In genomic region chrX:73944582-73944947, GRCh38 we compare ENCODE assay signal across 8 cellular contexts.
DNase-seq lines count a peak whose midpoint lies in the region; TF ChIP-seq lines count a peak whose summit lies in the region.

No MANE protein-coding gene starts in this region.

- H3K9me3 ChIP-seq in Peyer's patch: no peaks in the 10 kb centered on the region
- no peaks in the 10 kb centered on the region for H3K9me3 ChIP-seq in osteoblast (ENCODE audit: low read depth, low read length)

- peaks cover 2% of the 10 kb centered on the region for H4K20me1 ChIP-seq in osteoblast (ENCODE audit: insufficient read depth, low read length)

- H3K4me3 ChIP-seq in Peyer's patch: peak overlapping the region; percentile 58 to 79 (median 68)
- peak overlapping the region; percentile 93 for H3K4me3 ChIP-seq in osteoblast (ENCODE audit: insufficient read depth, low read length)

- peak; percentile 47 for DNase-seq in NCI-H2227 (lab: John Stamatoyannopoulos, UW; ENCODE audit: unreplicated experiment)
- no peak for DNase-seq in NCI-H2227 treated with DMSO at 0.1 percent for 48 hours (lab: John Stamatoyannopoulos, UW)
- no peak for DNase-seq in Peyer's patch
- no peak for DNase-seq in epithelial cell of prostate (ENCODE audit: low read depth, low spot score)
- DNase-seq in osteoblast (ENCODE audit: insufficient read length, low spot score, missing footprints): peak; percentile 48
- DNase-seq in NCI-H1436 (lab: John Stamatoyannopoulos, UW): no peak
- DNase-seq in stimulated activated CD4-positive, alpha-beta T cell treated with anti-CD3 and anti-CD28 coated beads, Interleukin-2, amount 100 ng/mL, for 48 hours: no peak
- DNase-seq in SKM-1 treated with dmso at 0.1 percent for 144 hours (lab: John Stamatoyannopoulos, UW; ENCODE audit: unreplicated experiment): no peak

- H3K4me1 ChIP-seq in Peyer's patch: no peaks in the 10 kb centered on the region
- H3K4me1 ChIP-seq in osteoblast (ENCODE audit: insufficient read depth, low read length): peaks cover 5% of the 10 kb centered on the region

- H3K79me2 ChIP-seq in osteoblast (ENCODE audit: insufficient read depth, low read length): peaks cover 58% of the 10 kb centered on the region

- H3K4me2 ChIP-seq in osteoblast (ENCODE audit: insufficient read depth, low read length): peak overlapping the region; percentile 98

- peak overlapping the region; percentile 71 to 79 (median 75) for H3K27ac ChIP-seq in Peyer's patch
- H3K27ac ChIP-seq in epithelial cell of prostate: peak overlapping the region; percentile 67
- peak overlapping the region; percentile 93 for H3K27ac ChIP-seq in osteoblast (ENCODE audit: low read depth, low read length)

- H3K27me3 ChIP-seq in Peyer's patch (no peaks in the 10 kb centered on the region), osteoblast (ENCODE audit: insufficient read depth, low read length) (no peaks in the 10 kb centered on the region)

- peak overlapping the region; percentile 99 for H2AFZ ChIP-seq in osteoblast (ENCODE audit: low read length)

- H3K36me3 ChIP-seq in Peyer's patch: no peaks in the 10 kb centered on the region
- H3K36me3 ChIP-seq in osteoblast (ENCODE audit: insufficient read depth, low read length): peaks cover 16% of the 10 kb centered on the region

- TF ChIP-seq POLR2A in Peyer's patch (IDR thresholded peaks at IDR 0.05): no peak

- TF ChIP-seq CTCF in Peyer's patch (IDR thresholded peaks at IDR 0.05): no peak
- no peak for TF ChIP-seq CTCF in osteoblast (IDR thresholded peaks at IDR 0.05; ENCODE audit: extremely low read depth, low read depth, low read length)

Comparison
In these comparisons a context has a peak if more than half of its experiments do, and no peak if none do; other contexts are left out.
1. DNase-seq: peak in NCI-H2227 (single experiment) and osteoblast (single experiment); none in NCI-H2227 treated with DMSO at 0.1 percent for 48 hours (single experiment), Peyer's patch (0 of 3), epithelial cell of prostate (single experiment), NCI-H1436 (single experiment), stimulated activated CD4-positive, alpha-beta T cell treated with anti-CD3 and anti-CD28 coated beads, Interleukin-2, amount 100 ng/mL, for 48 hours (0 of 2) and SKM-1 treated with dmso at 0.1 percent for 144 hours (single experiment).
2. Peak in every context shown above with its lines, with median percentiles within 50 percentile points of each other: H3K27ac ChIP-seq.